21 cellular contexts compared by ENCODE assay signal in genomic region chr10:110638319-110638718, GRCh38. TPM values are rescaled to one million over a fixed set of nuclear protein-coding genes. Genes with fewer than 3 reads are reported as not detected.
"Had no signal": no experiment of that assay in that cellular context is flagged by ENCODE, and none has a peak within 500 bp of the region (broad histone marks: within the 10 kb centered on the region; RNA-seq: fewer than 3 reads in every experiment).

No MANE protein-coding gene starts in this region.

- H2AFZ ChIP-seq: parathyroid adenoma had no signal

- H3K27ac Mint-ChIP-seq: activated CD4-positive, alpha-beta memory T cell treated with anti-CD3 and anti-CD28 coated beads for 36 hours; activated naive CD4-positive, alpha-beta T cell treated with anti-CD3 and anti-CD28 coated beads for 36 hours; activated naive CD8-positive, alpha-beta T cell treated with anti-CD3 and anti-CD28 coated beads, Interleukin-2, amount 10 ng/mL, durations not matched to agents 7 days and 5 days; effector memory CD8-positive, alpha-beta T cell; nephron; stimulated activated naive B cell treated with anti-CD40 and anti-IgM and Interleukin-4, amounts not matched to agents 10 μg/mL and 1 μg/mL and 100 μg/mL, for 72 hours had no signal

- DNase-seq: activated CD4-positive, alpha-beta memory T cell treated with anti-CD3 and anti-CD28 coated beads for 36 hours; activated CD4-positive, alpha-beta T cell treated with anti-CD3 and anti-CD28 coated beads for 48 hours; activated CD4-positive, CD25-positive, alpha-beta regulatory T cell; activated naive CD4-positive, alpha-beta T cell treated with anti-CD3 and anti-CD28 coated beads for 36 hours; activated naive CD8-positive, alpha-beta T cell treated with anti-CD3 and anti-CD28 coated beads, Interleukin-2, amount 10 ng/mL, durations not matched to agents 7 days and 5 days; activated T-cell treated with anti-CD3 and anti-CD28 coated beads, Interleukin-2, amount 50 U/mL, for 48 hours; amniotic stem cell; effector memory CD8-positive, alpha-beta T cell; esophagus squamous epithelium; kidney; stimulated activated CD4-positive, alpha-beta T cell treated with anti-CD3 and anti-CD28 coated beads, Interleukin-2, amount 100 ng/mL, for 48 hours; stimulated activated CD8-positive, alpha-beta memory T cell treated with anti-CD3 and anti-CD28 coated beads, Interleukin-4, amount 100 ng/mL, for 48 hours; stimulated activated naive B cell treated with anti-CD40 and anti-IgM and Interleukin-4, amounts not matched to agents 10 μg/mL and 1 μg/mL and 100 μg/mL, for 72 hours; T-helper 9 cell; testis; upper lobe of left lung had no signal

- H3K36me3 Mint-ChIP-seq: activated CD4-positive, alpha-beta memory T cell treated with anti-CD3 and anti-CD28 coated beads for 36 hours; activated naive CD8-positive, alpha-beta T cell treated with anti-CD3 and anti-CD28 coated beads, Interleukin-2, amount 10 ng/mL, durations not matched to agents 7 days and 5 days had no signal

- H3K27ac ChIP-seq: esophagus squamous epithelium, parathyroid adenoma, testis, upper lobe of left lung had no signal

- H3K4me3 ChIP-seq: cardiac muscle cell, esophagus squamous epithelium, gastroesophageal sphincter, testis, upper lobe of left lung had no signal

- ATAC-seq: effector memory CD8-positive, alpha-beta T cell; gastroesophageal sphincter; left lobe of liver; stimulated activated naive B cell treated with anti-CD40 and anti-IgM and Interleukin-4, amounts not matched to agents 10 μg/mL and 1 μg/mL and 100 μg/mL, for 72 hours had no signal

- H3K9ac ChIP-seq: parathyroid adenoma had no signal

- H3K4me3 Mint-ChIP-seq: activated CD4-positive, alpha-beta memory T cell treated with anti-CD3 and anti-CD28 coated beads for 36 hours; activated naive CD4-positive, alpha-beta T cell treated with anti-CD3 and anti-CD28 coated beads for 36 hours; activated naive CD8-positive, alpha-beta T cell treated with anti-CD3 and anti-CD28 coated beads, Interleukin-2, amount 10 ng/mL, durations not matched to agents 7 days and 5 days; effector memory CD8-positive, alpha-beta T cell; nephron; stimulated activated naive B cell treated with anti-CD40 and anti-IgM and Interleukin-4, amounts not matched to agents 10 μg/mL and 1 μg/mL and 100 μg/mL, for 72 hours had no signal

- H3K4me1 ChIP-seq: parathyroid adenoma had no signal

- H3K9me3 Mint-ChIP-seq: activated CD4-positive, alpha-beta memory T cell treated with anti-CD3 and anti-CD28 coated beads for 36 hours; activated naive CD4-positive, alpha-beta T cell treated with anti-CD3 and anti-CD28 coated beads for 36 hours; activated naive CD8-positive, alpha-beta T cell treated with anti-CD3 and anti-CD28 coated beads, Interleukin-2, amount 10 ng/mL, durations not matched to agents 7 days and 5 days; effector memory CD8-positive, alpha-beta T cell; nephron; stimulated activated naive B cell treated with anti-CD40 and anti-IgM and Interleukin-4, amounts not matched to agents 10 μg/mL and 1 μg/mL and 100 μg/mL, for 72 hours had no signal

- H3K79me2 ChIP-seq: parathyroid adenoma had no signal

- H3K36me3 ChIP-seq: cardiac muscle cell, esophagus squamous epithelium, gastroesophageal sphincter, upper lobe of left lung had no signal

- H3K27me3 ChIP-seq: cardiac muscle cell, testis had no signal

- H3K9me3 ChIP-seq: esophagus squamous epithelium, gastroesophageal sphincter, testis, upper lobe of left lung had no signal

RNA-seq across cellular contexts. Expression of gene RBM20, which starts 5.8 kb away (rescaled TPM):
- total RNA-seq: activated CD4-positive, alpha-beta memory T cell treated with anti-CD3 and anti-CD28 coated beads for 36 hours had no signal
